8 cellular contexts compared by ENCODE assay signal in the genomic region with DNA sequence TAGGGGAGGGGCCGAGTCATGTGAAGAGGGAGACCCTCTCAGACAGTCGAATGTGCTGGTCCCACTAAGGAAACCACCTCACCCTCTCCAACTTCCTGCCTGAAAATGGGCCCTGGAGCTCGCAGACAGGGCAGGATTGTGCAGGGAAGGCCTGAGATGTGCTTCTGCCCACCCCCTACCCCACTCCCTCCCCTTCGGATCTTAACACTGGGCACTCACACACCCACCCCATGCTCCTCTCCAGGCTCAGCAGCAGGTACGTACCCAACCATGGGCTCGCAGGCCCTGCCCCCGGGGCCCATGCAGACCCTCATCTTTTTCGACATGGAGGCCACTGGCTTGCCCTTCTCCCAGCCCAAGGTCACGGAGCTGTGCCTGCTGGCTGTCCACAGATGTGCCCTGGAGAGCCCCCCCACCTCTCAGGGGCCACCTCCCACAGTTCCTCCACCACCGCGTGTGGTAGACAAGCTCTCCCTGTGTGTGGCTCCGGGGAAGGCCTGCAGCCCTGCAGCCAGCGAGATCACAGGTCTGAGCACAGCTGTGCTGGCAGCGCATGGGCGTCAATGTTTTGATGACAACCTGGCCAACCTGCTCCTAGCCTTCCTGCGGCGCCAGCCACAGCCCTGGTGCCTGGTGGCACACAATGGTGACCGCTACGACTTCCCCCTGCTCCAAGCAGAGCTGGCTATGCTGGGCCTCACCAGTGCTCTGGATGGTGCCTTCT. TPM values are rescaled to one million over a fixed set of nuclear protein-coding genes. Genes with fewer than 3 reads are reported as not detected.
DNase-seq lines count a peak whose midpoint lies in the region; ATAC-seq, FAIRE-seq and TF ChIP-seq lines count a peak whose summit lies in the region.

No MANE protein-coding gene starts in this region.

- peak; percentile 73 for DNase-seq in activated effector memory CD4-positive, alpha-beta T cell treated with anti-CD3 and anti-CD28 coated beads, Interleukin-2, amount 50 U/mL, for 16 hours
- no peak for DNase-seq in activated effector memory CD4-positive, alpha-beta T cell treated with Interleukin-2 at 50 U/mL for 16 hours
- DNase-seq in M059J (ENCODE audit: low read depth) (peak; percentile 43), astrocyte of the cerebellum (ENCODE audit: low read depth) (no peak), kidney (peak; percentile 81), NCI-H2196 treated with DMSO at 0.1 percent for 48 hours (lab: John Stamatoyannopoulos, UW; ENCODE audit: unreplicated experiment) (no peak)
- no peak for DNase-seq in stimulated activated naive B cell treated with anti-CD40 and anti-IgM and Interleukin-4, amounts not matched to agents 10 μg/mL and 1 μg/mL and 100 μg/mL, for 72 hours

- H3K9me3 Mint-ChIP-seq in stimulated activated naive B cell treated with anti-CD40 and anti-IgM and Interleukin-4, amounts not matched to agents 10 μg/mL and 1 μg/mL and 100 μg/mL, for 72 hours = no peaks in the 10 kb centered on the region

- H3K36me3 Mint-ChIP-seq in stimulated activated naive B cell treated with anti-CD40 and anti-IgM and Interleukin-4, amounts not matched to agents 10 μg/mL and 1 μg/mL and 100 μg/mL, for 72 hours = peaks cover 19 to 49% of the 10 kb centered on the region in 2 donors

- peak overlapping the region; percentile 99 to 100 for H3K27ac ChIP-seq in kidney (ENCODE audit: low read depth in 2 of 2, low read length in 2 of 2)

- in situ Hi-C loops in astrocyte of the cerebellum (cut with HindIII; ENCODE audit: low sequenced_read_pairs) = no loop called here

- H3K36me3 ChIP-seq in kidney (ENCODE audit: control insufficient read depth in 1 of 2, insufficient read depth in 2 of 2, low read length in 2 of 2) = peaks cover 5 to 10% of the 10 kb centered on the region in 2 donors

- peak overlapping the region; percentile 97 for H3K27ac Mint-ChIP-seq in stimulated activated naive B cell treated with anti-CD40 and anti-IgM and Interleukin-4, amounts not matched to agents 10 μg/mL and 1 μg/mL and 100 μg/mL, for 72 hours

- peaks cover 23 to 43% of the 10 kb centered on the region in 2 donors for H3K4me1 ChIP-seq in kidney (ENCODE audit: control insufficient read depth in 1 of 2, insufficient read depth in 1 of 2, low read depth in 1 of 2, low read length in 2 of 2)

- TF ChIP-seq CTCF in astrocyte of the cerebellum (IDR thresholded peaks at IDR 0.05; ENCODE audit: low read depth, low read length, missing control alignments) (no peak), kidney (IDR thresholded peaks at IDR 0.05; ENCODE audit: borderline replicate concordance, extremely low read depth, insufficient read depth) (no peak)

- H3K9me3 ChIP-seq in kidney (ENCODE audit: control insufficient read depth in 1 of 2, low read length in 2 of 2) = no peaks in the 10 kb centered on the region

- H3K4me1 Mint-ChIP-seq in stimulated activated naive B cell treated with anti-CD40 and anti-IgM and Interleukin-4, amounts not matched to agents 10 μg/mL and 1 μg/mL and 100 μg/mL, for 72 hours = peaks cover 42 to 52% of the 10 kb centered on the region in 2 donors

- H3K27me3 Mint-ChIP-seq in stimulated activated naive B cell treated with anti-CD40 and anti-IgM and Interleukin-4, amounts not matched to agents 10 μg/mL and 1 μg/mL and 100 μg/mL, for 72 hours = no peaks in the 10 kb centered on the region

- intact Hi-C loops in kidney (cut with DNase I) = loop anchor here (5.0 kb wide), 1 partner anchor 36 kb away; the partner anchor contains the start of gene SHISA5

- peak; percentile 35 to 38 for ATAC-seq in stimulated activated naive B cell treated with anti-CD40 and anti-IgM and Interleukin-4, amounts not matched to agents 10 μg/mL and 1 μg/mL and 100 μg/mL, for 72 hours (replicated peaks)
- ATAC-seq in GM18907 (IDR thresholded peaks at IDR 0.05; ENCODE audit: unreplicated experiment) = no peak

- H3K4me3 ChIP-seq in astrocyte of the cerebellum (ENCODE audit: low read depth, low read length) (peak overlapping the region; percentile 45), kidney (ENCODE audit: low read length in 2 of 2) (peak overlapping the region; percentile 80 to 84)

- peak overlapping the region; percentile 78 to 88 for H3K9ac ChIP-seq in kidney (ENCODE audit: low read length in 2 of 2)

- no peak for FAIRE-seq in kidney (lab: Jason Lieb, UNC)

- H3K4me3 Mint-ChIP-seq in stimulated activated naive B cell treated with anti-CD40 and anti-IgM and Interleukin-4, amounts not matched to agents 10 μg/mL and 1 μg/mL and 100 μg/mL, for 72 hours = peak overlapping the region; percentile 94

RNA-seq across cellular contexts. Expression of gene ATRIP, which starts 20.0 kb away (rescaled TPM):
- 4.9 and 7.2 TPM in 2 replicates for total RNA-seq in M059J (2014; rRNA removed; shearing (Covaris generic))
- 6.7 TPM for total RNA-seq in kidney
- polyA plus RNA-seq in kidney (ENCODE audit: insufficient read depth, low read depth, low replicate concordance) = 5.4 TPM

RNA-seq across cellular contexts. Expression of gene TMA7, which starts 26.5 kb away (rescaled TPM):
- 479 and 535 TPM in 2 replicates for total RNA-seq in M059J (2014; rRNA removed; shearing (Covaris generic))
- 195 TPM for total RNA-seq in kidney
- 631 TPM for polyA plus RNA-seq in kidney (ENCODE audit: insufficient read depth, low read depth, low replicate concordance)

RNA-seq across cellular contexts. Expression of gene CCDC51, which starts 26.6 kb away (rescaled TPM):
- total RNA-seq in M059J (2014; rRNA removed; shearing (Covaris generic)) = 10.6 and 11.0 TPM in 2 replicates
- 13.8 TPM for total RNA-seq in kidney
- polyA plus RNA-seq in kidney (ENCODE audit: insufficient read depth, low read depth, low replicate concordance) = 32.8 TPM

RNA-seq across cellular contexts. Expression of gene PLXNB1, which starts 36.7 kb away (rescaled TPM):
- total RNA-seq in M059J (2014; rRNA removed; shearing (Covaris generic)) = 4.1 and 8.9 TPM in 2 replicates
- total RNA-seq in kidney = 224 TPM
- 101 TPM for polyA plus RNA-seq in kidney (ENCODE audit: insufficient read depth, low read depth, low replicate concordance)

RNA-seq across cellular contexts. Expression of gene SHISA5, which starts 37.4 kb away (rescaled TPM):
- 282 and 311 TPM in 2 replicates for total RNA-seq in M059J (2014; rRNA removed; shearing (Covaris generic))
- 214 TPM for total RNA-seq in kidney
- polyA plus RNA-seq in kidney (ENCODE audit: insufficient read depth, low read depth, low replicate concordance) = 157 TPM

Comparison
In these comparisons a context has a peak if more than half of its experiments do, and no peak if none do; other contexts are left out.
1. DNase-seq: peak in activated effector memory CD4-positive, alpha-beta T cell treated with anti-CD3 and anti-CD28 coated beads, Interleukin-2, amount 50 U/mL, for 16 hours (single experiment), M059J (single experiment) and kidney (single experiment); none in activated effector memory CD4-positive, alpha-beta T cell treated with Interleukin-2 at 50 U/mL for 16 hours (single experiment), astrocyte of the cerebellum (single experiment), stimulated activated naive B cell treated with anti-CD40 and anti-IgM and Interleukin-4, amounts not matched to agents 10 μg/mL and 1 μg/mL and 100 μg/mL, for 72 hours (single experiment) and NCI-H2196 treated with DMSO at 0.1 percent for 48 hours (single experiment).